Comparison of ENCODE assay signal across 25 cellular contexts in genomic region chrX:4661771-4662170, GRCh38.
"Had no signal": no experiment of that assay in that cellular context is flagged by ENCODE, and none has a peak within 500 bp of the region (broad histone marks: within the 10 kb centered on the region; RNA-seq: fewer than 3 reads in every experiment).

No MANE protein-coding gene starts in this region.

- ATAC-seq: natural killer cell; psoas muscle; right cardiac atrium; right lobe of liver; stimulated activated effector memory CD8-positive, alpha-beta T cell treated with anti-CD3 and anti-CD28 coated beads, Interleukin-12 subunit alpha, Interleukin-12 subunit beta, amount 100 ng/mL, for 72 hours; stimulated activated naive B cell treated with anti-CD40 and anti-IgM and Interleukin-4, amounts not matched to agents 10 μg/mL and 1 μg/mL and 100 μg/mL, for 72 hours had no signal

- H3K27me3 ChIP-seq: neural progenitor cell, ovary, right lobe of liver, sigmoid colon, stomach, thyroid gland, tibial nerve, upper lobe of left lung, vagina had no signal

- H3K4me2 ChIP-seq: neural progenitor cell had no signal

- H3K79me2 ChIP-seq: parathyroid adenoma had no signal

- H3K4me3 ChIP-seq: neural progenitor cell, ovary, psoas muscle, right lobe of liver, sigmoid colon, stomach, thoracic aorta, thyroid gland, tibial nerve, upper lobe of left lung, vagina had no signal

- H3K4me1 ChIP-seq: neural progenitor cell, parathyroid adenoma, psoas muscle, right lobe of liver, sigmoid colon, stomach, thyroid gland, tibial nerve, upper lobe of left lung, vagina had no signal

- H3K9me3 ChIP-seq: ovary, right lobe of liver, sigmoid colon, stomach, thoracic aorta, thyroid gland, upper lobe of left lung, vagina had no signal

- H2AFZ ChIP-seq: neural progenitor cell, parathyroid adenoma had no signal

- H3K9ac ChIP-seq: neural progenitor cell, parathyroid adenoma had no signal

- DNase-seq: natural killer cell; occipital lobe; ovary; posterior cingulate gyrus; psoas muscle; right cardiac atrium; right lobe of liver; sigmoid colon; small intestine; stimulated activated CD4-positive, alpha-beta T cell treated with anti-CD3 and anti-CD28 coated beads, Interleukin-15, amount 100 ng/mL, for 24 hours; stimulated activated CD4-positive, alpha-beta T cell treated with anti-CD3 and anti-CD28 coated beads, Interleukin-2, amount 100 ng/mL, for 24 hours; stimulated activated CD4-positive, alpha-beta T cell treated with anti-CD3 and anti-CD28 coated beads, Interleukin-2, amount 100 ng/mL, for 48 hours; stimulated activated CD4-positive, alpha-beta T cell treated with anti-CD3 and anti-CD28 coated beads, Interleukin-4, amount 100 ng/mL, for 24 hours; stimulated activated naive B cell treated with anti-CD40 and anti-IgM and Interleukin-4, amounts not matched to agents 10 μg/mL and 1 μg/mL and 100 μg/mL, for 72 hours; stimulated activated naive CD4-positive, alpha-beta T cell treated with Interleukin-2 at 50 U/mL for 16 hours; stomach; thyroid gland; upper lobe of left lung had no signal

- H3K36me3 ChIP-seq: neural progenitor cell, ovary, right lobe of liver, sigmoid colon, stomach, thoracic aorta, thyroid gland, tibial nerve, upper lobe of left lung, vagina had no signal

- FAIRE-seq: small intestine, urothelium cell line had no signal

- H3K27ac ChIP-seq: neural progenitor cell, ovary, parathyroid adenoma, psoas muscle, right lobe of liver, sigmoid colon, stomach, thoracic aorta, thyroid gland, tibial nerve, upper lobe of left lung, vagina had no signal
